Comparison of ENCODE assay signal across 9 cellular contexts in genomic region chr11:34840736-34841386, GRCh38.
DNase-seq lines count a peak whose midpoint lies in the region; ATAC-seq and TF ChIP-seq lines count a peak whose summit lies in the region.
"Had no signal": no experiment of that assay in that cellular context is flagged by ENCODE, and none has a peak within 500 bp of the region (broad histone marks: within the 10 kb centered on the region; RNA-seq: fewer than 3 reads in every experiment).

No MANE protein-coding gene starts in this region.

- peaks cover 16% of the 10 kb centered on the region for H3K27me3 Mint-ChIP-seq in activated CD4-positive, alpha-beta T cell treated with anti-CD3 and anti-CD28 coated beads, Interleukin-2, amount 10 ng/mL, durations not matched to agents 24 days and 14 days

- DNase-seq in NCI-H2029 (lab: John Stamatoyannopoulos, UW): peak; percentile 43
- no peak for DNase-seq in NCI-H2029 treated with DMSO at 0.1 percent for 48 hours (lab: John Stamatoyannopoulos, UW)
- DNase-seq in GM23248: peak; percentile 35
- DNase-seq in activated CD4-positive, alpha-beta T cell treated with anti-CD3 and anti-CD28 coated beads, Interleukin-2, amount 10 ng/mL, durations not matched to agents 24 days and 14 days: peak; percentile 69
- DNase-seq in iPS DF 19.7 (ENCODE audit: low read depth, low spot score): peak; percentile 52
- no peak for DNase-seq in sciatic nerve (ENCODE audit: low spot score)

- no peak overlapping the region for H2AFZ ChIP-seq in GM23248

- no peaks in the 10 kb centered on the region for H3K4me1 Mint-ChIP-seq in activated CD4-positive, alpha-beta T cell treated with anti-CD3 and anti-CD28 coated beads, Interleukin-2, amount 10 ng/mL, durations not matched to agents 24 days and 14 days

- no peak overlapping the region for H3K27ac Mint-ChIP-seq in activated CD4-positive, alpha-beta T cell treated with anti-CD3 and anti-CD28 coated beads, Interleukin-2, amount 10 ng/mL, durations not matched to agents 24 days and 14 days

- ATAC-seq in GM18520 (IDR thresholded peaks at IDR 0.05; ENCODE audit: unreplicated experiment): no peak
- no peak for ATAC-seq in sciatic nerve

- peak; percentile 59 for TF ChIP-seq CTCF in LNCAP (IDR thresholded peaks at IDR 0.05)

- H3K9ac ChIP-seq in GM23248: no peak overlapping the region
- H3K9ac ChIP-seq: BLaER1 treated with 17β-estradiol and CSF1 and Interleukin-3, amounts not matched to agents 10 nM and 100 nM had no signal

- H3K27ac ChIP-seq in GM23248: no peak overlapping the region
- H3K27ac ChIP-seq: BLaER1 treated with 17β-estradiol and CSF1 and Interleukin-3, amounts not matched to agents 10 nM and 100 nM had no signal

- no peaks in the 10 kb centered on the region for H3K9me2 ChIP-seq in GM23248 (ENCODE audit: insufficient read depth)

- no peaks in the 10 kb centered on the region for H3K36me3 ChIP-seq in GM23248 (ENCODE audit: low read depth)
- H3K36me3 ChIP-seq: BLaER1 treated with 17β-estradiol and CSF1 and Interleukin-3, amounts not matched to agents 10 nM and 100 nM had no signal

- H3K36me3 Mint-ChIP-seq in activated CD4-positive, alpha-beta T cell treated with anti-CD3 and anti-CD28 coated beads, Interleukin-2, amount 10 ng/mL, durations not matched to agents 24 days and 14 days (ENCODE audit: low read depth): no peaks in the 10 kb centered on the region

- no peak overlapping the region for H3K4me3 Mint-ChIP-seq in activated CD4-positive, alpha-beta T cell treated with anti-CD3 and anti-CD28 coated beads, Interleukin-2, amount 10 ng/mL, durations not matched to agents 24 days and 14 days

- H3K4me3 ChIP-seq in GM23248: no peak overlapping the region
- H3K4me3 ChIP-seq: BLaER1 treated with 17β-estradiol and CSF1 and Interleukin-3, amounts not matched to agents 10 nM and 100 nM had no signal

- in situ Hi-C loops in GM23248 (cut with MboI): no loop called here

- no peaks in the 10 kb centered on the region for H4K20me1 ChIP-seq in GM23248 (ENCODE audit: insufficient read depth)
- H4K20me1 ChIP-seq: BLaER1 treated with 17β-estradiol and CSF1 and Interleukin-3, amounts not matched to agents 10 nM and 100 nM had no signal

- H3K4me1 ChIP-seq in GM23248 (ENCODE audit: insufficient read depth): no peaks in the 10 kb centered on the region
- H3K4me1 ChIP-seq: BLaER1 treated with 17β-estradiol and CSF1 and Interleukin-3, amounts not matched to agents 10 nM and 100 nM had no signal

- no peaks in the 10 kb centered on the region for H3K9me3 ChIP-seq in GM23248 (ENCODE audit: low read depth)
- H3K9me3 ChIP-seq: BLaER1 treated with 17β-estradiol and CSF1 and Interleukin-3, amounts not matched to agents 10 nM and 100 nM had no signal

- intact Hi-C loops in activated CD4-positive, alpha-beta T cell treated with anti-CD3 and anti-CD28 coated beads, Interleukin-2, amount 10 ng/mL, durations not matched to agents 24 days and 14 days (cut with micrococcal nuclease): loop anchor here (5.0 kb wide), 2 partner anchors 254 to 551 kb away; no protein-coding TSS in a partner anchor
- intact Hi-C loops in sciatic nerve (cut with DNase I): no loop called here

- no peaks in the 10 kb centered on the region for H3F3A ChIP-seq in GM23248 (ENCODE audit: insufficient read depth)

- WGBS in GM23248 (ENCODE audit: low coverage in 1 of 2, low lambda C conversion rate in 2 of 2, missing lambda C conversion rate in 2 of 2), 2 experiments: 65 to 74% methylated on average over 4 of the region's 4 CpGs

- H3K4me2 ChIP-seq in GM23248 (ENCODE audit: unreplicated experiment): no peak overlapping the region
- H3K4me2 ChIP-seq: BLaER1 treated with 17β-estradiol and CSF1 and Interleukin-3, amounts not matched to agents 10 nM and 100 nM had no signal

- peaks cover 12% of the 10 kb centered on the region for H3K27me3 ChIP-seq in GM23248 (replicated peaks; ENCODE audit: insufficient read depth)
- H3K27me3 ChIP-seq: BLaER1 treated with 17β-estradiol and CSF1 and Interleukin-3, amounts not matched to agents 10 nM and 100 nM had no signal

- H3K9me3 Mint-ChIP-seq in activated CD4-positive, alpha-beta T cell treated with anti-CD3 and anti-CD28 coated beads, Interleukin-2, amount 10 ng/mL, durations not matched to agents 24 days and 14 days: no peaks in the 10 kb centered on the region

- H3K79me2 ChIP-seq in GM23248 (ENCODE audit: insufficient read depth): no peaks in the 10 kb centered on the region

Comparison
In these comparisons a context has a peak if more than half of its experiments do, and no peak if none do; other contexts are left out.
1. DNase-seq: peak in NCI-H2029 (single experiment), GM23248 (single experiment), activated CD4-positive, alpha-beta T cell treated with anti-CD3 and anti-CD28 coated beads, Interleukin-2, amount 10 ng/mL, durations not matched to agents 24 days and 14 days (single experiment) and iPS DF 19.7 (single experiment); none in NCI-H2029 treated with DMSO at 0.1 percent for 48 hours (single experiment) and sciatic nerve (single experiment).